11 cellular contexts compared by ENCODE assay signal in the genomic region with DNA sequence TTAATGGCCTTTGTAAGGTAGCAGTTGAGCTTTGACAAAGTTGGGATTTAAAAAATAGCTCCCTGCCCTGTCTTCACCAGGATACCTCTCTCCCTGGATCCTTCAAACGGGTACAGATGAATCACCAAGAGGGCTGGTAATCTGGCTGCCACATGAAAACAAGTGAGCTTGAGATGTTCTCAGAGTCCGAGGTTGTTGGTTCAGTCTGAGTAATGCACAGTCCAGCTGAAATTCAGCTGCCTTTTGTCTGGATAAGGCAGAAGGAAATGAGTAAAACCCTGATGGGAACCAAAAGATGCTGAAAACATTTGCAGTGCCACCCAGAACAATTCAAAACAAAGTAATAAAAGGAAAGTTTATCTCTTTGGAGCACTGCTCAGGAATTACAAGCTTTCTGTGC.
DNase-seq lines count a peak whose midpoint lies in the region; ATAC-seq and TF ChIP-seq lines count a peak whose summit lies in the region.
"Had no signal": no experiment of that assay in that cellular context is flagged by ENCODE, and none has a peak within 500 bp of the region (broad histone marks: within the 10 kb centered on the region; RNA-seq: fewer than 3 reads in every experiment).

No MANE protein-coding gene starts in this region.

- peaks cover 26 to 32% of the 10 kb centered on the region in 2 donors for H3K4me1 ChIP-seq in thyroid gland

- H3K9me3 Mint-ChIP-seq in HFFc6 = no peaks in the 10 kb centered on the region
- H3K9me3 Mint-ChIP-seq: activated naive CD8-positive, alpha-beta T cell treated with anti-CD3 and anti-CD28 coated beads for 36 hours had no signal

- no peaks in the 10 kb centered on the region for H3K9me3 ChIP-seq in thyroid gland

- H3K36me3 ChIP-seq in thyroid gland = no peaks in the 10 kb centered on the region

- no peak for TF ChIP-seq CTCF in HFFc6 (IDR thresholded peaks at IDR 0.05)
- TF ChIP-seq CTCF in thyroid gland (IDR thresholded peaks at IDR 0.05) = no peak

- H3K36me3 Mint-ChIP-seq in HFFc6 (ENCODE audit: low read depth) = no peaks in the 10 kb centered on the region
- H3K36me3 Mint-ChIP-seq: activated naive CD8-positive, alpha-beta T cell treated with anti-CD3 and anti-CD28 coated beads for 36 hours had no signal

- 14 to 18% methylated on average over 2 of the region's 2 CpGs for WGBS in thyroid gland, 2 donors

- peak in 1 of 2 donors; percentile 67 for TF ChIP-seq POLR2A in thyroid gland (IDR thresholded peaks at IDR 0.05)

- DNase-seq in HFFc6 (peak; percentile 92), brain pericyte (ENCODE audit: low read depth, low spot score) (peak; percentile 63), kidney glomerular epithelial cell (lab: John Stamatoyannopoulos, UW) (peak; percentile 87), thyroid gland (peak; percentile 57 to 58), NCI-H1694 (lab: John Stamatoyannopoulos, UW) (no peak), retina (no peak), NAMALWA (ENCODE audit: low spot score) (no peak)
- DNase-seq: activated naive CD8-positive, alpha-beta T cell treated with anti-CD3 and anti-CD28 coated beads for 36 hours; left colon; NCI-H1092 treated with DMSO at 0.1 percent for 48 hours had no signal

- H3K27me3 Mint-ChIP-seq in HFFc6 (ENCODE audit: insufficient read depth) = no peaks in the 10 kb centered on the region
- H3K27me3 Mint-ChIP-seq: activated naive CD8-positive, alpha-beta T cell treated with anti-CD3 and anti-CD28 coated beads for 36 hours had no signal

- H3K27me3 ChIP-seq in thyroid gland = no peaks in the 10 kb centered on the region

- H3K27ac Mint-ChIP-seq in HFFc6 = peak overlapping the region; percentile 93
- H3K27ac Mint-ChIP-seq: activated naive CD8-positive, alpha-beta T cell treated with anti-CD3 and anti-CD28 coated beads for 36 hours had no signal

- H3K4me1 Mint-ChIP-seq in HFFc6 (ENCODE audit: low read depth) = peaks cover 40% of the 10 kb centered on the region
- H3K4me1 Mint-ChIP-seq: activated naive CD8-positive, alpha-beta T cell treated with anti-CD3 and anti-CD28 coated beads for 36 hours had no signal

- no peak overlapping the region for H3K4me3 ChIP-seq in thyroid gland (replicated peaks in 1 of 3)

- intact Hi-C loops in thyroid gland (cut with DNase I) = no loop called here

- no peak for ATAC-seq in HG03175 (IDR thresholded peaks at IDR 0.05; ENCODE audit: unreplicated experiment)
- ATAC-seq: left colon had no signal

- peak overlapping the region; percentile 85 for H3K4me3 Mint-ChIP-seq in HFFc6
- H3K4me3 Mint-ChIP-seq: activated naive CD8-positive, alpha-beta T cell treated with anti-CD3 and anti-CD28 coated beads for 36 hours had no signal

- peak overlapping the region; percentile 93 to 94 (median 93) for H3K27ac ChIP-seq in thyroid gland

Comparison
In these comparisons a context has a peak if more than half of its experiments do, and no peak if none do; other contexts are left out.
1. DNase-seq: peak in HFFc6 (single experiment), brain pericyte (single experiment), kidney glomerular epithelial cell (single experiment) and thyroid gland (2 of 2); none in NCI-H1694 (single experiment), retina (single experiment) and NAMALWA (single experiment).